Comparison of ENCODE assay signal across 23 cellular contexts in genomic region chr11:97389270-97389669, GRCh38.
"Had no signal": no experiment of that assay in that cellular context is flagged by ENCODE, and none has a peak within 500 bp of the region (broad histone marks: within the 10 kb centered on the region; RNA-seq: fewer than 3 reads in every experiment).

No MANE protein-coding gene starts in this region.

- H3K4me3 ChIP-seq: colonic mucosa, coronary artery, dorsolateral prefrontal cortex, esophagus muscularis mucosa, esophagus squamous epithelium, gastrocnemius medialis, gastroesophageal sphincter, heart left ventricle, heart right ventricle, hepatocyte had no signal

- DNase-seq: colonic mucosa; cortex of kidney; dermis blood vessel endothelial cell; dorsolateral prefrontal cortex; effector CD4-positive, alpha-beta T cell; effector CD8-positive, alpha-beta T cell; effector memory CD4-positive, alpha-beta T cell; effector memory CD8-positive, alpha-beta T cell; endodermal cell; erythroblast; esophagus squamous epithelium; foreskin fibroblast; foreskin keratinocyte; foreskin melanocyte; gastrocnemius medialis; glutamatergic neuron; head of caudate nucleus; heart left ventricle; heart right ventricle had no signal
